ENCODE assay signal across 15 cellular contexts in genomic region chr16:86231321-86231995, GRCh38.
"Had no signal": no experiment of that assay in that cellular context is flagged by ENCODE, and none has a peak within 500 bp of the region (broad histone marks: within the 10 kb centered on the region; RNA-seq: fewer than 3 reads in every experiment).

No MANE protein-coding gene starts in this region.

- ATAC-seq: esophagus mucosa, left cardiac atrium, lower lobe of right lung, T-cell, upper lobe of right lung had no signal

- DNase-seq: activated CD4-positive, alpha-beta T cell treated with anti-CD3 and anti-CD28 coated beads, Interleukin-2, amount 50 U/mL, for 4 hours; activated CD4-positive, CD25-positive, alpha-beta regulatory T cell treated with anti-CD3 and anti-CD28 coated beads, Interleukin-2, amount 50 U/mL, for 72 hours; activated naive CD4-positive, alpha-beta T cell treated with anti-CD3 and anti-CD28 coated beads, Interleukin-2, amount 10 ng/mL, durations not matched to agents 7 days and 5 days; activated T-cell treated with anti-CD3 and anti-CD28 coated beads, Interleukin-2, amount 50 U/mL, for 1 hour; left cardiac atrium; lower lobe of right lung; naive B cell; SK-N-SH; T-helper 9 cell; upper lobe of right lung had no signal

- H3K4me3 Mint-ChIP-seq: activated naive CD4-positive, alpha-beta T cell treated with anti-CD3 and anti-CD28 coated beads, Interleukin-2, amount 10 ng/mL, durations not matched to agents 7 days and 5 days; stimulated activated naive CD8-positive, alpha-beta T cell treated with anti-CD3 and anti-CD28 coated beads, Interleukin-15, Interleukin-2, amounts not matched to agents 100 ng/mL and 50 ng/mL, for 24 hours; T-cell had no signal

- H3K9me3 Mint-ChIP-seq: activated naive CD4-positive, alpha-beta T cell treated with anti-CD3 and anti-CD28 coated beads, Interleukin-2, amount 10 ng/mL, durations not matched to agents 7 days and 5 days; activated T-helper 2 cell treated with anti-CD3 and anti-CD28 coated beads, Interferon-gamma antibody, Interleukin-2, Interleukin-4, amounts not matched to agents 10 μg/mL and 5 μg/mL and 100 μg/mL, durations not matched to agents 14 hours and 24 hours and 36 hours; stimulated activated naive CD8-positive, alpha-beta T cell treated with anti-CD3 and anti-CD28 coated beads, Interleukin-15, Interleukin-2, amounts not matched to agents 100 ng/mL and 50 ng/mL, for 24 hours; T-cell had no signal

- H3K4me1 Mint-ChIP-seq: activated naive CD4-positive, alpha-beta T cell treated with anti-CD3 and anti-CD28 coated beads, Interleukin-2, amount 10 ng/mL, durations not matched to agents 7 days and 5 days; T-cell had no signal

- H3K27ac ChIP-seq: lower lobe of right lung, upper lobe of right lung had no signal

- H3K36me3 Mint-ChIP-seq: activated naive CD4-positive, alpha-beta T cell treated with anti-CD3 and anti-CD28 coated beads, Interleukin-2, amount 10 ng/mL, durations not matched to agents 7 days and 5 days; T-cell had no signal

- H3K4me3 ChIP-seq: lower lobe of right lung, smooth muscle cell, upper lobe of right lung had no signal

- H3K27ac Mint-ChIP-seq: activated naive CD4-positive, alpha-beta T cell treated with anti-CD3 and anti-CD28 coated beads, Interleukin-2, amount 10 ng/mL, durations not matched to agents 7 days and 5 days; activated T-helper 2 cell treated with anti-CD3 and anti-CD28 coated beads, Interferon-gamma antibody, Interleukin-2, Interleukin-4, amounts not matched to agents 10 μg/mL and 5 μg/mL and 100 μg/mL, durations not matched to agents 14 hours and 24 hours and 36 hours; stimulated activated naive CD8-positive, alpha-beta T cell treated with anti-CD3 and anti-CD28 coated beads, Interleukin-15, Interleukin-2, amounts not matched to agents 100 ng/mL and 50 ng/mL, for 24 hours; T-cell had no signal
